ENCODE assay signal across 26 cellular contexts in the genomic region with DNA sequence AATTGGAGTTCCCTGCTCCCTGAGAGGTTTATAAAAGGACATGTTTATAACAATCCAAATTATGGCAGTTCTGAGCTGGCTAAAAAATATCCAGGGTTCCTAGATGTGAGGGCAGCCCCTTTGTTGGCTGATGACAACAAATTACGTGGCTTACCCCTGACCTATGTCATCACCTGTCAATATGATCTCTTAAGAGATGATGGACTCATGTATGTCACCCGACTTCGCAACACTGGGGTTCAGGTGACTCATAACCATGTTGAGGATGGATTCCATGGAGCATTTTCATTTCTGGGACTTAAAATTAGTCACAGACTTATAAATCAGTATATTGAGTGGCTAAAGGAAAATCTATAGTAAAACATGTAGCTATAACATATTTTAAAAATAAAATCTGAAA. TPM values are rescaled to one million over a fixed set of nuclear protein-coding genes. Genes with fewer than 3 reads are reported as not detected.
"Had no signal": no experiment of that assay in that cellular context is flagged by ENCODE, and none has a peak within 500 bp of the region (broad histone marks: within the 10 kb centered on the region; RNA-seq: fewer than 3 reads in every experiment).

No MANE protein-coding gene starts in this region.

- H3K4me3 Mint-ChIP-seq: activated B cell treated with CpG ODN at 0.5 μM for 24 hours; activated CD4-positive, alpha-beta T cell treated with anti-CD3 and anti-CD28 coated beads for 36 hours; activated naive CD8-positive, alpha-beta T cell treated with anti-CD3 and anti-CD28 coated beads, Interleukin-2, amount 10 ng/mL, durations not matched to agents 7 days and 5 days; activated T-cell treated with anti-CD3 and anti-CD28 coated beads, Interleukin-2, amount 50 U/mL, for 24 hours; endodermal cell; naive B cell; T-helper 1 cell treated with Interleukin-12 subunit alpha and Interleukin-12 subunit beta and Interleukin-4 antibody, amounts not matched to agents 30 μg/mL and 1 μg/mL, for 36 hours had no signal

- H3K27ac Mint-ChIP-seq: activated B cell treated with CpG ODN at 0.5 μM for 24 hours; activated CD4-positive, alpha-beta T cell treated with anti-CD3 and anti-CD28 coated beads for 36 hours; activated naive CD8-positive, alpha-beta T cell treated with anti-CD3 and anti-CD28 coated beads, Interleukin-2, amount 10 ng/mL, durations not matched to agents 7 days and 5 days; activated T-cell treated with anti-CD3 and anti-CD28 coated beads, Interleukin-2, amount 50 U/mL, for 24 hours; endodermal cell; naive B cell; T-helper 1 cell treated with Interleukin-12 subunit alpha and Interleukin-12 subunit beta and Interleukin-4 antibody, amounts not matched to agents 30 μg/mL and 1 μg/mL, for 36 hours had no signal

- H3K27me3 Mint-ChIP-seq: naive B cell had no signal

- H3K4me1 ChIP-seq: heart right ventricle, lower lobe of right lung, spleen, upper lobe of left lung had no signal

- H3K9me3 ChIP-seq: lower lobe of right lung, spleen, upper lobe of left lung had no signal

- DNase-seq: activated B cell treated with CpG ODN at 0.5 μM for 24 hours; activated CD4-positive, alpha-beta T cell treated with anti-CD3 and anti-CD28 coated beads for 36 hours; activated CD4-positive, alpha-beta T cell treated with anti-CD3 and anti-CD28 coated beads, Interleukin-2, amount 50 U/mL, for 4 hours; activated CD8-positive, alpha-beta memory T cell treated with anti-CD3 and anti-CD28 coated beads for 24 hours; activated CD8-positive, alpha-beta memory T cell treated with anti-CD3 and anti-CD28 coated beads, Interleukin-2, amount 50 U/mL, for 4 hours; activated naive CD4-positive, alpha-beta T cell treated with Interleukin-2 at 50 U/mL for 16 hours; activated naive CD8-positive, alpha-beta T cell treated with anti-CD3 and anti-CD28 coated beads, Interleukin-2, amount 10 ng/mL, durations not matched to agents 7 days and 5 days; activated T-cell treated with anti-CD3 and anti-CD28 coated beads, Interleukin-2, amount 50 U/mL, for 24 hours; amygdala; cortex of kidney; endodermal cell; heart right ventricle; lower lobe of right lung; naive B cell; nucleus accumbens; spleen; stimulated activated CD4-positive, alpha-beta T cell treated with anti-CD3 and anti-CD28 coated beads, Interleukin-4, amount 100 ng/mL, for 1 hour; stimulated activated naive CD8-positive, alpha-beta T cell treated with anti-CD3 and anti-CD28 coated beads, Interleukin-15, Interleukin-2, amounts not matched to agents 100 U/mL and 50 U/mL, for 24 hours; T1000; upper lobe of left lung had no signal

- H3K36me3 Mint-ChIP-seq: activated naive CD8-positive, alpha-beta T cell treated with anti-CD3 and anti-CD28 coated beads, Interleukin-2, amount 10 ng/mL, durations not matched to agents 7 days and 5 days; naive B cell had no signal

- H3K27me3 ChIP-seq: heart right ventricle, spleen, upper lobe of left lung had no signal

- H3K27ac ChIP-seq: epithelial cell of prostate, heart right ventricle, lower lobe of right lung, spleen, upper lobe of left lung had no signal

- ATAC-seq: activated CD4-positive, alpha-beta T cell treated with anti-CD3 and anti-CD28 coated beads for 36 hours; heart right ventricle; left lobe of liver; lower lobe of right lung; sciatic nerve; stimulated activated naive CD8-positive, alpha-beta T cell treated with anti-CD3 and anti-CD28 coated beads, Interleukin-15, Interleukin-2, amounts not matched to agents 100 U/mL and 50 U/mL, for 24 hours had no signal

- H3K9me3 Mint-ChIP-seq: activated naive CD8-positive, alpha-beta T cell treated with anti-CD3 and anti-CD28 coated beads, Interleukin-2, amount 10 ng/mL, durations not matched to agents 7 days and 5 days; activated T-cell treated with anti-CD3 and anti-CD28 coated beads, Interleukin-2, amount 50 U/mL, for 24 hours; endodermal cell; T-helper 1 cell treated with Interleukin-12 subunit alpha and Interleukin-12 subunit beta and Interleukin-4 antibody, amounts not matched to agents 30 μg/mL and 1 μg/mL, for 36 hours had no signal

- H3K4me1 Mint-ChIP-seq: activated B cell treated with CpG ODN at 0.5 μM for 24 hours; activated CD4-positive, alpha-beta T cell treated with anti-CD3 and anti-CD28 coated beads for 36 hours; activated naive CD8-positive, alpha-beta T cell treated with anti-CD3 and anti-CD28 coated beads, Interleukin-2, amount 10 ng/mL, durations not matched to agents 7 days and 5 days; naive B cell had no signal

- H3K4me3 ChIP-seq: heart right ventricle, lower lobe of right lung, spleen, upper lobe of left lung had no signal

- H3K36me3 ChIP-seq: heart right ventricle, lower lobe of right lung, spleen, upper lobe of left lung had no signal

RNA-seq across cellular contexts. Expression of a gene that starts 13.9 kb away (rescaled TPM):
- total RNA-seq: activated B cell treated with CpG ODN at 0.5 μM for 24 hours; activated CD4-positive, alpha-beta T cell treated with anti-CD3 and anti-CD28 coated beads for 36 hours; activated naive CD8-positive, alpha-beta T cell treated with anti-CD3 and anti-CD28 coated beads, Interleukin-2, amount 10 ng/mL, durations not matched to agents 7 days and 5 days; cerebellum; endodermal cell; kidney epithelial cell; sciatic nerve had no signal

RNA-seq across cellular contexts. Expression of a gene that starts 45.6 kb away (rescaled TPM):
- total RNA-seq: activated B cell treated with CpG ODN at 0.5 μM for 24 hours; activated CD4-positive, alpha-beta T cell treated with anti-CD3 and anti-CD28 coated beads for 36 hours; endodermal cell had no signal
